Comparison of ENCODE assay signal across 20 cellular contexts in the genomic region with DNA sequence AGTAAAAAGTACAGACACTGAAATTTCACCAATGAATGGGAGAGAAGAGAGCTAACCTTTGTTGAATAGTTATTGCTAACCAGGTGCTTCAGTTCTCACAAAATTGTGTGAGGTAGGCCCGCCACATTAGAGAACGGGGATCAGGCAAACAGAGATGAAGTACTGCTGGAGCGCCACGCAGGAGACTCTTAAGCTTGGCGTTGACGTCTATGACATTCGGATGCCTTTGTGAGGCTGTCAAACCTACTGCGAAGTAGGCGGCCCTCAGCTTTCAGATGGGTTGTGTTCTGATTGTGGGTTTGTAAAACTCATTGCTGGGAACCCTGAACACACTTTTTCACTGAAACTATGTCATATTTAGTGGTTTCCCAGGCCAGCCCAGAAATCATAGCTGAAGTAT.
DNase-seq lines count a peak whose midpoint lies in the region; ATAC-seq and TF ChIP-seq lines count a peak whose summit lies in the region.
"Had no signal": no experiment of that assay in that cellular context is flagged by ENCODE, and none has a peak within 500 bp of the region (broad histone marks: within the 10 kb centered on the region; RNA-seq: fewer than 3 reads in every experiment).

No MANE protein-coding gene starts in this region.

- H3K36me3 ChIP-seq in left ventricle myocardium inferior (peaks cover 3% of the 10 kb centered on the region), upper lobe of right lung (no peaks in the 10 kb centered on the region)

- peaks cover 22% of the 10 kb centered on the region for H3K36me3 Mint-ChIP-seq in osteocyte (ENCODE audit: unreplicated experiment)
- peaks cover 5% of the 10 kb centered on the region for H3K36me3 Mint-ChIP-seq in glutamatergic neuron (ENCODE audit: unreplicated experiment)

- TF ChIP-seq CTCF in left ventricle myocardium inferior (IDR thresholded peaks at IDR 0.05; ENCODE audit: borderline replicate concordance): no peak
- no peak for TF ChIP-seq CTCF in osteocyte (IDR thresholded peaks at IDR 0.05)
- no peak for TF ChIP-seq CTCF in upper lobe of right lung (IDR thresholded peaks at IDR 0.05)
- TF ChIP-seq CTCF in glutamatergic neuron (IDR thresholded peaks at IDR 0.05; ENCODE audit: partially characterized antibody, unreplicated experiment): no peak

- H3K4me1 ChIP-seq in left ventricle myocardium inferior (peaks cover 99% of the 10 kb centered on the region), upper lobe of right lung (peaks cover 17% of the 10 kb centered on the region)

- H3K27me3 Mint-ChIP-seq in osteocyte (ENCODE audit: unreplicated experiment) (no peaks in the 10 kb centered on the region), glutamatergic neuron (ENCODE audit: unreplicated experiment) (peaks cover 9% of the 10 kb centered on the region)

- no peaks in the 10 kb centered on the region for H3K9me3 Mint-ChIP-seq in osteocyte (ENCODE audit: unreplicated experiment)
- peaks cover 10% of the 10 kb centered on the region for H3K9me3 Mint-ChIP-seq in glutamatergic neuron (ENCODE audit: unreplicated experiment)
- H3K9me3 Mint-ChIP-seq: dendritic cell treated with granulocyte-macrophage colony-stimulating factor and Interleukin-4, amounts not matched to agents 40 ng/mL and 50 ng/mL, for 4 days; WTC11 had no signal

- H3K9me3 ChIP-seq in left ventricle myocardium inferior (replicated peaks): no peaks in the 10 kb centered on the region
- H3K9me3 ChIP-seq in upper lobe of right lung: no peaks in the 10 kb centered on the region

- H3K27ac ChIP-seq in left ventricle myocardium inferior (replicated peaks) (peak overlapping the region; percentile 86), upper lobe of right lung (peak overlapping the region; percentile 8)

- H3K27me3 ChIP-seq in left ventricle myocardium inferior (ENCODE audit: low read depth): peaks cover 14% of the 10 kb centered on the region
- no peaks in the 10 kb centered on the region for H3K27me3 ChIP-seq in upper lobe of right lung

- no peak for DNase-seq in left ventricle myocardium inferior
- no peak for DNase-seq in cardiac septum (ENCODE audit: low spot score)
- peak; percentile 1 for DNase-seq in central memory CD4-positive, alpha-beta T cell
- no peak for DNase-seq in osteocyte (ENCODE audit: extremely low spot score, unreplicated experiment)
- DNase-seq in upper lobe of right lung: no peak
- no peak for DNase-seq in NCI-H69 (lab: John Stamatoyannopoulos, UW)
- DNase-seq in glutamatergic neuron: no peak
- no peak for DNase-seq in NCI-H2081 (lab: John Stamatoyannopoulos, UW)
- DNase-seq: activated gamma-delta T cell, COR-L47, erythroblast, mesendoderm, NCI-H146, NCI-H446, nephron progenitor cell, retina, substantia nigra had no signal

- H3K27ac Mint-ChIP-seq in osteocyte (ENCODE audit: unreplicated experiment): peak overlapping the region; percentile 31
- H3K27ac Mint-ChIP-seq in glutamatergic neuron (ENCODE audit: unreplicated experiment): no peak overlapping the region
- H3K27ac Mint-ChIP-seq: dendritic cell treated with granulocyte-macrophage colony-stimulating factor and Interleukin-4, amounts not matched to agents 40 ng/mL and 50 ng/mL, for 4 days; nephron progenitor cell; WTC11 had no signal

- H3K4me3 Mint-ChIP-seq in osteocyte (ENCODE audit: unreplicated experiment) (no peak overlapping the region), glutamatergic neuron (ENCODE audit: unreplicated experiment) (no peak overlapping the region)
- H3K4me3 Mint-ChIP-seq: dendritic cell treated with granulocyte-macrophage colony-stimulating factor and Interleukin-4, amounts not matched to agents 40 ng/mL and 50 ng/mL, for 4 days; nephron progenitor cell; WTC11 had no signal

- H3K4me1 Mint-ChIP-seq in osteocyte (ENCODE audit: unreplicated experiment) (peaks cover 69% of the 10 kb centered on the region), glutamatergic neuron (ENCODE audit: low read depth, unreplicated experiment) (peaks cover 6% of the 10 kb centered on the region)

- intact Hi-C loops in left ventricle myocardium inferior (cut with micrococcal nuclease): loop anchor here (10.0 kb wide), 1 partner anchor 122 kb away; no protein-coding TSS in a partner anchor
- intact Hi-C loops in cardiac septum (cut with DNase I): no loop called here
- intact Hi-C loops in upper lobe of right lung (cut with DNase I): loop anchor here (10.0 kb wide), 1 partner anchor 122 kb away; no protein-coding TSS in a partner anchor

- no peak for ATAC-seq in upper lobe of right lung
- ATAC-seq: HCT116, WTC11 had no signal

- peak overlapping the region; percentile 89 for H3K4me3 ChIP-seq in left ventricle myocardium inferior
- H3K4me3 ChIP-seq in upper lobe of right lung: peak overlapping the region; percentile 67
